ENCODE assay signal across 3 cellular contexts in genomic region chr1:92769856-92770255, GRCh38.
"Had no signal": no experiment of that assay in that cellular context is flagged by ENCODE, and none has a peak within 500 bp of the region (broad histone marks: within the 10 kb centered on the region; RNA-seq: fewer than 3 reads in every experiment).

No MANE protein-coding gene starts in this region.

- H3K4me3 ChIP-seq: GM12878 had no signal

- ATAC-seq: GM12878 had no signal

- DNase-seq: GDM1, GF-D8 had no signal
